Comparison of ENCODE assay signal across 8 cellular contexts in the genomic region with DNA sequence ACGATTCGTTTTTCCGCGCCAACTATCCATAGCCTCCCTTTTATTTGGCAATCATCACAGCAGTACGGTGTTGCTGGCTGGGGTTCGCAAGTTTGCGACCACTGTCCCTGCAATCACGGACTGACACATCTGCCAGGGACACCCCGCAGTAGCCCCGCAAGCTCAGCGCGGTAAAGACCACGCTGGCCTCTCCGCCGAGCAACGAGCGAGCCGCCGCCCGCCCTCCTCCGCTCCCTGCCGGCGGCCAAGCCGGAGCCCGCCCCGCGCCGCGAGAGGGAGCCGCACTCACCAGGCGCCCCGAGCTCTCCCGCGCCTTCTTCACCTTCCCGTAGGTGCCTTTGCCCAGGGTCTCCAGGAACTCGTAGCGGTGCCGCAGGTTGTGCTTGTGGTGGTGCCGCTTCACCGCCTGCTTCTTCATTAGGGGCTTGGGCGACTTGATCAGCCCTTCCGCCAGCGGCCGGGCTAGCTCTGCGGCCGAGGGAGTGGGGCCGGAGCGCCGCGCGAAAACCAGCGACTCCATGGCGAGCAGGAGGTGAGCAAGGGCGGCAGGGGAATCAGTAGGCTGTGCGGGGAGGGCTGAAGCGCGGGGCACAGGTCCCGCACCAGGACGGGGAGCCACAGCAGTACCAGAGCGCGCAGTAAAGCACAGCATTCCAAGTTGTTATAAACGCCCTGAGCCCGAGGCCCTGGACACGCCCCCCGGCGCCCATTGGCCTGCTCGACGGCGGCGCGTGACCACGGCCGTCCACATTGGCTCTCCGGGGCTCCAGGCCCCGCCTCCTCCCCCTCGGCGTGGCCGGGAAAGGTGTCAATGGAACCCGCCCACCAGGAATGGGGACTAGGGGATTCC. TPM values are rescaled to one million over a fixed set of nuclear protein-coding genes. Genes with fewer than 3 reads are reported as not detected.
DNase-seq lines count a peak whose midpoint lies in the region; ATAC-seq, FAIRE-seq and TF ChIP-seq lines count a peak whose summit lies in the region.

A gene (minus strand): TSS at position 637 of the 850 bp plus-strand sequence. CDS start 117 bp downstream, at position 520.

- ATAC-seq in pancreas (peak; percentile 70 to 83 (median 74)), HG03565 (IDR thresholded peaks at IDR 0.05; ENCODE audit: unreplicated experiment) (no peak)

- peak; percentile 12 for TF ChIP-seq CTCF in GM12865 (IDR thresholded peaks at IDR 0.05; ENCODE audit: insufficient read depth, low read depth, low read length, missing control alignments)
- peak in 5 of 6 experiments; percentile 14 to 30 (median 25) for TF ChIP-seq CTCF in adrenal gland (IDR thresholded peaks at IDR 0.05)
- TF ChIP-seq CTCF in pancreas (IDR thresholded peaks at IDR 0.05) = peak in 1 of 4 donors; percentile 12

- H3K4me3 ChIP-seq in GM12865 (ENCODE audit: low read depth, low read length) (peak within 1 kb of the TSS; percentile 54), adrenal gland (peak within 1 kb of the TSS; percentile 43 to 89 (median 81)), pancreas (peak within 1 kb of the TSS; percentile 68 to 95 (median 78)), thymus (ENCODE audit: low read length) (peak within 1 kb of the TSS; percentile 63)

- no peak for FAIRE-seq in pancreas (lab: Jason Lieb, UNC)

- H3K4me1 ChIP-seq in adrenal gland (replicated peaks in 1 of 2) (peaks cover 30 to 51% of the 10 kb centered on the region in 2 donors), pancreas (peaks cover 25 to 47% (median 34%) of the 10 kb centered on the region in 3 donors), thymus (ENCODE audit: control insufficient read depth, insufficient read depth, low read length) (peaks cover 8% of the 10 kb centered on the region)

- H3K27me3 ChIP-seq in adrenal gland (no peaks in the 10 kb centered on the region), pancreas (no peaks in the 10 kb centered on the region), thymus (ENCODE audit: control insufficient read depth, insufficient read depth) (peaks cover 2% of the 10 kb centered on the region)

- DNase-seq in GM12865 (ENCODE audit: low read depth) (peak; percentile 56), NCI-H1105 treated with DMSO at 0.1 percent for 48 hours (lab: John Stamatoyannopoulos, UW) (peak; percentile 90), T-helper 1 cell (peak; percentile 73 to 82 (median 77)), adrenal gland (peak; percentile 92 to 97 (median 94)), cardiac septum (ENCODE audit: low spot score) (peak; percentile 96), pancreas (peak; percentile 92 to 97 (median 94))

- intact Hi-C loops in adrenal gland (cut with DNase I) (no loop called here), cardiac septum (cut with DNase I) (no loop called here), pancreas (cut with DNase I) (no loop called here)

- H3K9me3 ChIP-seq in adrenal gland (replicated peaks in 1 of 3) (no peaks in the 10 kb centered on the region), pancreas (no peaks in the 10 kb centered on the region), thymus (ENCODE audit: control insufficient read depth) (no peaks in the 10 kb centered on the region)

- H3K27ac ChIP-seq in adrenal gland (peak within 1 kb of the TSS in 4 of 5 donors; percentile 62 to 84 (median 82)), pancreas (peak within 1 kb of the TSS; percentile 80 to 93 (median 88)), thymus (ENCODE audit: low read depth) (peak within 1 kb of the TSS; percentile 69)

- H3K36me3 ChIP-seq in adrenal gland (replicated peaks in 1 of 2) = no peaks in the 10 kb centered on the region
- H3K36me3 ChIP-seq in pancreas = no peaks in the 10 kb centered on the region
- no peaks in the 10 kb centered on the region for H3K36me3 ChIP-seq in thymus (ENCODE audit: control insufficient read depth, insufficient read depth)

- WGBS in adrenal gland, 4 donors = 0 to 1% (median 1%) methylated on average over 19 to 79 of the region's 79 CpGs
- 0% methylated on average over 74 to 79 of the region's 79 CpGs for WGBS in pancreas, 2 donors
- WGBS in thymus = 2% methylated on average over 79 of the region's 79 CpGs

- TF ChIP-seq POLR2A in adrenal gland (IDR thresholded peaks at IDR 0.05) = peak in 1 of 2 donors; percentile 94

RNA-seq across cellular contexts. Expression of the gene that starts here (rescaled TPM):
- total RNA-seq in adrenal gland = 1 to 10 TPM; 1.7 to 9.9 (median 7.2) TPM
- polyA plus RNA-seq in adrenal gland = 1 to 10 TPM in 2 of 3 donors, under 1 TPM in 1; 0.95 to 1.9 (median 1.8) TPM
- total RNA-seq in cardiac septum = 0.75 TPM
- total RNA-seq in pancreas = 10 to 100 TPM in 2 of 6 donors, 1 to 10 TPM in 4; 6.3 to 14.4 (median 8.6) TPM
- 1 to 10 TPM; 7.9 to 9.5 TPM for polyA plus RNA-seq in pancreas
- 4.0 TPM for polyA plus RNA-seq in thymus

Comparison
In these comparisons a context has a peak if more than half of its experiments do, and no peak if none do; other contexts are left out.
1. Peak in DNase-seq in cardiac septum; RNA of the gene not detected or under 1 TPM.